ENCODE assay signal across 21 cellular contexts in the genomic region with DNA sequence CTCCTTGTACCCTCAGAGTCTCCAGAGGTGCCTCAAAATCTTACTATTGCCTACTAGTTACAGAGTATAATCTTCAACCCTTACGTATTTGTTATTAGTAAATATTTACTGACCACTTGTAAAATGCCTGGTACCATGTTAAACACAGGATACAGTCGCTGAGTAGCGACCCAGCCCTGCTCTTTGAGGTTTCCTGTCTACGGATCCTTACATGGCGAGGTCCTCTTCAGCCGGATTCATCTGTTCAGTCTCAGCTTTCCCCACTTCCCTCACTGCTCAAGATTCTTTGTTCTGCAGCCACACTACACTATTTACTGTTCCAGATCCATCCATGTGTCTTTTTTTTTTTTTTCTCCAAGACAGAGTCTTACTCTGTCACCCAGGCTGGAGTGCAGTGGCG. TPM values are rescaled to one million over a fixed set of nuclear protein-coding genes. Genes with fewer than 3 reads are reported as not detected.
A peak's percentile ranks its signal among the peaks of the same experiment; 100 is the strongest.
DNase-seq lines count a peak whose midpoint lies in the region; ATAC-seq and TF ChIP-seq lines count a peak whose summit lies in the region.
"Had no signal": no experiment of that assay in that cellular context is flagged by ENCODE, and none has a peak within 500 bp of the region (broad histone marks: within the 10 kb centered on the region; RNA-seq: fewer than 3 reads in every experiment).

No MANE protein-coding gene starts in this region.

- H3K27ac Mint-ChIP-seq in T-helper 1 cell treated with Interleukin-12 subunit alpha and Interleukin-12 subunit beta and Interleukin-4 antibody, amounts not matched to agents 30 μg/mL and 1 μg/mL, for 36 hours: peak overlapping the region; percentile 69
- peak overlapping the region in 6 of 7 donors; percentile 22 to 91 (median 70) for H3K27ac Mint-ChIP-seq in CD4-positive, alpha-beta memory T cell
- peak overlapping the region; percentile 71 for H3K27ac Mint-ChIP-seq in activated CD4-positive, alpha-beta memory T cell treated with anti-CD3 and anti-CD28 coated beads, Interleukin-2, amount 10 ng/mL, durations not matched to agents 7 days and 5 days

- DNase-seq in T-helper 1 cell (no peak), left lung (no peak), sciatic nerve (ENCODE audit: low spot score) (no peak), NCI-H510A (lab: John Stamatoyannopoulos, UW) (no peak), islet precursor cell (no peak)
- no peak for DNase-seq in CD4-positive, alpha-beta memory T cell
- no peak for DNase-seq in activated CD4-positive, alpha-beta memory T cell treated with anti-CD3 and anti-CD28 coated beads, Interleukin-2, amount 10 ng/mL, durations not matched to agents 7 days and 5 days
- DNase-seq: 8988T; DMS153; dorsolateral prefrontal cortex; foreskin melanocyte; mesendoderm; MG63; NCI-H146; stimulated activated CD4-positive, alpha-beta T cell treated with anti-CD3 and anti-CD28 coated beads, Interleukin-2, amount 100 ng/mL, for 24 hours; upper lobe of left lung had no signal

- no peak overlapping the region for H3K4me3 ChIP-seq in CD4-positive, alpha-beta memory T cell (ENCODE audit: low read length in 2 of 2)
- H3K4me3 ChIP-seq in left lung: no peak overlapping the region
- H3K4me3 ChIP-seq: dorsolateral prefrontal cortex, MG63, upper lobe of left lung had no signal

- H3K36me3 Mint-ChIP-seq in T-helper 1 cell treated with Interleukin-12 subunit alpha and Interleukin-12 subunit beta and Interleukin-4 antibody, amounts not matched to agents 30 μg/mL and 1 μg/mL, for 36 hours (ENCODE audit: low read depth): peaks cover 39% of the 10 kb centered on the region
- H3K36me3 Mint-ChIP-seq in CD4-positive, alpha-beta memory T cell: peaks cover 53 to 66% of the 10 kb centered on the region in 2 donors
- H3K36me3 Mint-ChIP-seq in activated CD4-positive, alpha-beta memory T cell treated with anti-CD3 and anti-CD28 coated beads, Interleukin-2, amount 10 ng/mL, durations not matched to agents 7 days and 5 days (ENCODE audit: low read depth): peaks cover 51% of the 10 kb centered on the region

- peaks cover 7% of the 10 kb centered on the region for H3K4me1 Mint-ChIP-seq in T-helper 1 cell treated with Interleukin-12 subunit alpha and Interleukin-12 subunit beta and Interleukin-4 antibody, amounts not matched to agents 30 μg/mL and 1 μg/mL, for 36 hours (ENCODE audit: low read depth)
- peaks cover 6 to 15% (median 10%) of the 10 kb centered on the region in 4 donors for H3K4me1 Mint-ChIP-seq in CD4-positive, alpha-beta memory T cell
- H3K4me1 Mint-ChIP-seq in activated CD4-positive, alpha-beta memory T cell treated with anti-CD3 and anti-CD28 coated beads, Interleukin-2, amount 10 ng/mL, durations not matched to agents 7 days and 5 days: peaks cover 8% of the 10 kb centered on the region

- no peaks in the 10 kb centered on the region for H3K27me3 ChIP-seq in CD4-positive, alpha-beta memory T cell (ENCODE audit: insufficient read depth, low read length)
- no peaks in the 10 kb centered on the region for H3K27me3 ChIP-seq in left lung
- H3K27me3 ChIP-seq: dorsolateral prefrontal cortex, MG63, upper lobe of left lung had no signal

- no peak overlapping the region for H3K27ac ChIP-seq in CD4-positive, alpha-beta memory T cell (ENCODE audit: low read depth, low read length)
- H3K27ac ChIP-seq in left lung: no peak overlapping the region
- H3K27ac ChIP-seq: dorsolateral prefrontal cortex, HL-60, upper lobe of left lung had no signal

- POLR2A ChIA-PET in CD4-positive, alpha-beta memory T cell (lab: Charles Lee; ENCODE audit: partially characterized antibody): interaction anchor here (1.9 kb wide), 1 partner anchor 78 kb away, joined by 6 read pairs; a partner anchor contains a TSS
- POLR2A ChIA-PET in activated CD4-positive, alpha-beta memory T cell treated with anti-CD3 and anti-CD28 coated beads, Interleukin-2, amount 10 ng/mL, durations not matched to agents 7 days and 5 days (lab: Charles Lee): interaction anchor here (0.6 kb wide), 1 partner anchor 219 kb away, joined by 3 read pairs; no protein-coding TSS in a partner anchor

- H3K27me3 Mint-ChIP-seq in T-helper 1 cell treated with Interleukin-12 subunit alpha and Interleukin-12 subunit beta and Interleukin-4 antibody, amounts not matched to agents 30 μg/mL and 1 μg/mL, for 36 hours (ENCODE audit: low read depth): no peaks in the 10 kb centered on the region
- no peaks in the 10 kb centered on the region for H3K27me3 Mint-ChIP-seq in CD4-positive, alpha-beta memory T cell
- H3K27me3 Mint-ChIP-seq in activated CD4-positive, alpha-beta memory T cell treated with anti-CD3 and anti-CD28 coated beads, Interleukin-2, amount 10 ng/mL, durations not matched to agents 7 days and 5 days: no peaks in the 10 kb centered on the region

- H3K4me1 ChIP-seq in CD4-positive, alpha-beta memory T cell (ENCODE audit: insufficient read depth, low read length): no peaks in the 10 kb centered on the region
- H3K4me1 ChIP-seq in left lung: no peaks in the 10 kb centered on the region
- H3K4me1 ChIP-seq: upper lobe of left lung had no signal

- peaks cover 75% of the 10 kb centered on the region for H3K36me3 ChIP-seq in CD4-positive, alpha-beta memory T cell (ENCODE audit: insufficient read depth, low read length)
- peaks cover 0 to 100% of the 10 kb centered on the region in 2 donors for H3K36me3 ChIP-seq in left lung

- CTCF ChIA-PET in CD4-positive, alpha-beta memory T cell (lab: Charles Lee; ENCODE audit: partially characterized antibody): no interaction called here
- CTCF ChIA-PET in activated CD4-positive, alpha-beta memory T cell treated with anti-CD3 and anti-CD28 coated beads, Interleukin-2, amount 10 ng/mL, durations not matched to agents 7 days and 5 days (lab: Charles Lee): no interaction called here

- H3K9me3 ChIP-seq in CD4-positive, alpha-beta memory T cell (ENCODE audit: control insufficient read depth in 1 of 2, low read length in 2 of 2): no peaks in the 10 kb centered on the region
- H3K9me3 ChIP-seq in left lung: no peaks in the 10 kb centered on the region
- H3K9me3 ChIP-seq: MG63, upper lobe of left lung had no signal

- no peaks in the 10 kb centered on the region for H3K9me3 Mint-ChIP-seq in T-helper 1 cell treated with Interleukin-12 subunit alpha and Interleukin-12 subunit beta and Interleukin-4 antibody, amounts not matched to agents 30 μg/mL and 1 μg/mL, for 36 hours
- H3K9me3 Mint-ChIP-seq in CD4-positive, alpha-beta memory T cell: no peaks in the 10 kb centered on the region
- no peaks in the 10 kb centered on the region for H3K9me3 Mint-ChIP-seq in activated CD4-positive, alpha-beta memory T cell treated with anti-CD3 and anti-CD28 coated beads, Interleukin-2, amount 10 ng/mL, durations not matched to agents 7 days and 5 days

- TF ChIP-seq CTCF in left lung (IDR thresholded peaks at IDR 0.05): no peak

- intact Hi-C loops in CD4-positive, alpha-beta memory T cell (cut with micrococcal nuclease): no loop called here
- intact Hi-C loops in left lung (cut with DNase I) (no loop called here), sciatic nerve (cut with DNase I) (no loop called here)

- ATAC-seq in left lung: peak; percentile 30
- ATAC-seq in sciatic nerve: no peak
- ATAC-seq: activated CD4-positive, CD25-positive, alpha-beta regulatory T cell treated with anti-CD3 and anti-CD28 coated beads, Interleukin-2, amount 50 U/mL, for 24 hours had no signal

- H3K4me3 Mint-ChIP-seq in T-helper 1 cell treated with Interleukin-12 subunit alpha and Interleukin-12 subunit beta and Interleukin-4 antibody, amounts not matched to agents 30 μg/mL and 1 μg/mL, for 36 hours: no peak overlapping the region
- H3K4me3 Mint-ChIP-seq in CD4-positive, alpha-beta memory T cell: peak overlapping the region in 7 of 8 donors; percentile 1 to 56 (median 23)
- H3K4me3 Mint-ChIP-seq in activated CD4-positive, alpha-beta memory T cell treated with anti-CD3 and anti-CD28 coated beads, Interleukin-2, amount 10 ng/mL, durations not matched to agents 7 days and 5 days: no peak overlapping the region

RNA-seq across cellular contexts. Expression of a gene that starts 13.2 kb away (rescaled TPM):
- total RNA-seq in CD4-positive, alpha-beta memory T cell: 1 to 10 TPM; 1.1 to 1.2 TPM
- under 1 TPM; 0.39 to 0.49 TPM for polyA plus RNA-seq in CD4-positive, alpha-beta memory T cell
- total RNA-seq in activated CD4-positive, alpha-beta memory T cell treated with anti-CD3 and anti-CD28 coated beads, Interleukin-2, amount 10 ng/mL, durations not matched to agents 7 days and 5 days: under 1 TPM; 0.23 to 0.55 TPM
- under 1 TPM in 1 of 2 donors, not detected in 1; 0.82 TPM for total RNA-seq in left lung
- total RNA-seq in sciatic nerve: 0.71 TPM
- total RNA-seq: epithelial cell of proximal tubule had no signal
- polyA plus RNA-seq: BJ had no signal

RNA-seq across cellular contexts. Expression of a gene that starts 16.9 kb away (rescaled TPM):
- total RNA-seq in CD4-positive, alpha-beta memory T cell: 10 to 100 TPM; 19.5 to 20.0 TPM
- 10 to 100 TPM; 16.5 to 26.5 TPM for polyA plus RNA-seq in CD4-positive, alpha-beta memory T cell
- total RNA-seq in activated CD4-positive, alpha-beta memory T cell treated with anti-CD3 and anti-CD28 coated beads, Interleukin-2, amount 10 ng/mL, durations not matched to agents 7 days and 5 days: 1 to 10 TPM; 5.3 to 6.4 TPM
- 10 to 100 TPM; 15.4 to 33.2 TPM for total RNA-seq in left lung
- 20.9 TPM for total RNA-seq in sciatic nerve

RNA-seq across cellular contexts. Expression of a gene that starts 51.6 kb away (rescaled TPM):
- total RNA-seq in CD4-positive, alpha-beta memory T cell: 10 to 100 TPM; 12.1 to 14.9 TPM
- polyA plus RNA-seq in CD4-positive, alpha-beta memory T cell: 1 to 10 TPM; 5.7 to 5.9 TPM
- 1 to 10 TPM; 9.6 to 10.0 TPM for total RNA-seq in activated CD4-positive, alpha-beta memory T cell treated with anti-CD3 and anti-CD28 coated beads, Interleukin-2, amount 10 ng/mL, durations not matched to agents 7 days and 5 days
- total RNA-seq in left lung (10 to 100 TPM; 15.6 to 19.1 TPM), sciatic nerve (22.2 TPM)

RNA-seq across cellular contexts. Expression of a gene that starts 58.1 kb away (rescaled TPM):
- 100 to 1,000 TPM; 133 to 134 TPM for total RNA-seq in CD4-positive, alpha-beta memory T cell
- 100 to 1,000 TPM; 157 to 168 TPM for polyA plus RNA-seq in CD4-positive, alpha-beta memory T cell
- total RNA-seq in activated CD4-positive, alpha-beta memory T cell treated with anti-CD3 and anti-CD28 coated beads, Interleukin-2, amount 10 ng/mL, durations not matched to agents 7 days and 5 days: 100 to 1,000 TPM; 138 to 141 TPM
- 100 to 1,000 TPM; 141 to 163 TPM for total RNA-seq in left lung
- 135 TPM for total RNA-seq in sciatic nerve

Comparison
In these comparisons a context has a peak if more than half of its experiments do, and no peak if none do; other contexts are left out.
1. H3K4me3 Mint-ChIP-seq: peak in CD4-positive, alpha-beta memory T cell (7 of 8); none in T-helper 1 cell treated with Interleukin-12 subunit alpha and Interleukin-12 subunit beta and Interleukin-4 antibody, amounts not matched to agents 30 μg/mL and 1 μg/mL, for 36 hours (single experiment) and activated CD4-positive, alpha-beta memory T cell treated with anti-CD3 and anti-CD28 coated beads, Interleukin-2, amount 10 ng/mL, durations not matched to agents 7 days and 5 days (single experiment).
2. Peak in every context shown above with its lines, with median percentiles within 50 percentile points of each other: H3K27ac Mint-ChIP-seq.